In genomic region chr10:74297389-74298080, GRCh38 we compare ENCODE assay signal across 34 cellular contexts.
"Had no signal": no experiment of that assay in that cellular context is flagged by ENCODE, and none has a peak within 500 bp of the region (broad histone marks: within the 10 kb centered on the region; RNA-seq: fewer than 3 reads in every experiment).

No MANE protein-coding gene starts in this region.

- H3K9me3 Mint-ChIP-seq: activated CD4-positive, alpha-beta memory T cell treated with anti-CD3 and anti-CD28 coated beads for 36 hours; activated CD4-positive, alpha-beta T cell treated with anti-CD3 and anti-CD28 coated beads, Interleukin-2, amount 10 ng/mL, durations not matched to agents 24 days and 14 days; activated naive CD4-positive, alpha-beta T cell treated with anti-CD3 and anti-CD28 coated beads, Interleukin-2, amount 10 ng/mL, durations not matched to agents 7 days and 5 days; activated T-cell treated with anti-CD3 and anti-CD28 coated beads, Interleukin-2, amount 50 U/mL, for 24 hours; natural killer cell treated with Interleukin-12 subunit alpha and Interleukin-12 subunit beta and Interleukin-15 and Interleukin-18, amount 100 ng/mL, for 72 hours had no signal

- H3K36me3 ChIP-seq: esophagus squamous epithelium, heart right ventricle, left lung, ovary, sigmoid colon, suprapubic skin, tibial artery had no signal

- H3K4me3 ChIP-seq: esophagus squamous epithelium, heart right ventricle, left lung, lung, mucosa of descending colon, ovary, sigmoid colon, smooth muscle cell, suprapubic skin, tibial artery had no signal

- H3K27me3 Mint-ChIP-seq: activated CD4-positive, alpha-beta memory T cell treated with anti-CD3 and anti-CD28 coated beads for 36 hours; activated CD4-positive, alpha-beta T cell treated with anti-CD3 and anti-CD28 coated beads, Interleukin-2, amount 10 ng/mL, durations not matched to agents 24 days and 14 days; activated naive CD4-positive, alpha-beta T cell treated with anti-CD3 and anti-CD28 coated beads, Interleukin-2, amount 10 ng/mL, durations not matched to agents 7 days and 5 days; activated T-cell treated with anti-CD3 and anti-CD28 coated beads, Interleukin-2, amount 50 U/mL, for 24 hours; natural killer cell treated with Interleukin-12 subunit alpha and Interleukin-12 subunit beta and Interleukin-15 and Interleukin-18, amount 100 ng/mL, for 72 hours; progenitor cell of endocrine pancreas; stimulated activated naive B cell treated with anti-CD40 and anti-IgM and Interleukin-4, amounts not matched to agents 10 μg/mL and 1 μg/mL and 100 μg/mL, for 72 hours; T-helper 17 cell had no signal

- H3K4me1 Mint-ChIP-seq: activated naive CD4-positive, alpha-beta T cell treated with anti-CD3 and anti-CD28 coated beads, Interleukin-2, amount 10 ng/mL, durations not matched to agents 7 days and 5 days had no signal

- ATAC-seq: heart right ventricle; left lung; mucosa of descending colon; natural killer cell treated with Interleukin-12 subunit alpha and Interleukin-12 subunit beta and Interleukin-15 and Interleukin-18, amount 100 ng/mL, for 72 hours; stimulated activated naive B cell treated with anti-CD40 and anti-IgM and Interleukin-4, amounts not matched to agents 10 μg/mL and 1 μg/mL and 100 μg/mL, for 72 hours; T-helper 17 cell had no signal

- H3K27me3 ChIP-seq: esophagus squamous epithelium, heart right ventricle, left lung, ovary, sigmoid colon, suprapubic skin, tibial artery had no signal

- FAIRE-seq: colon, endometrium had no signal

- H3K27ac Mint-ChIP-seq: activated CD4-positive, alpha-beta memory T cell treated with anti-CD3 and anti-CD28 coated beads for 36 hours; activated CD4-positive, alpha-beta T cell treated with anti-CD3 and anti-CD28 coated beads, Interleukin-2, amount 10 ng/mL, durations not matched to agents 24 days and 14 days; activated naive CD4-positive, alpha-beta T cell treated with anti-CD3 and anti-CD28 coated beads, Interleukin-2, amount 10 ng/mL, durations not matched to agents 7 days and 5 days; activated T-cell treated with anti-CD3 and anti-CD28 coated beads, Interleukin-2, amount 50 U/mL, for 24 hours; natural killer cell treated with Interleukin-12 subunit alpha and Interleukin-12 subunit beta and Interleukin-15 and Interleukin-18, amount 100 ng/mL, for 72 hours; progenitor cell of endocrine pancreas; stimulated activated naive B cell treated with anti-CD40 and anti-IgM and Interleukin-4, amounts not matched to agents 10 μg/mL and 1 μg/mL and 100 μg/mL, for 72 hours; T-helper 17 cell had no signal

- H3K36me3 Mint-ChIP-seq: natural killer cell treated with Interleukin-12 subunit alpha and Interleukin-12 subunit beta and Interleukin-15 and Interleukin-18, amount 100 ng/mL, for 72 hours had no signal

- H3K4me2 ChIP-seq: smooth muscle cell had no signal

- H3K4me3 Mint-ChIP-seq: activated CD4-positive, alpha-beta memory T cell treated with anti-CD3 and anti-CD28 coated beads for 36 hours; activated CD4-positive, alpha-beta T cell treated with anti-CD3 and anti-CD28 coated beads, Interleukin-2, amount 10 ng/mL, durations not matched to agents 24 days and 14 days; activated naive CD4-positive, alpha-beta T cell treated with anti-CD3 and anti-CD28 coated beads, Interleukin-2, amount 10 ng/mL, durations not matched to agents 7 days and 5 days; activated T-cell treated with anti-CD3 and anti-CD28 coated beads, Interleukin-2, amount 50 U/mL, for 24 hours; natural killer cell treated with Interleukin-12 subunit alpha and Interleukin-12 subunit beta and Interleukin-15 and Interleukin-18, amount 100 ng/mL, for 72 hours; stimulated activated naive B cell treated with anti-CD40 and anti-IgM and Interleukin-4, amounts not matched to agents 10 μg/mL and 1 μg/mL and 100 μg/mL, for 72 hours; T-helper 17 cell had no signal

- DNase-seq: activated CD4-positive, alpha-beta memory T cell treated with anti-CD3 and anti-CD28 coated beads for 36 hours; activated CD4-positive, alpha-beta T cell treated with anti-CD3 and anti-CD28 coated beads, Interleukin-2, amount 10 ng/mL, durations not matched to agents 24 days and 14 days; activated CD4-positive, CD25-positive, alpha-beta regulatory T cell treated with anti-CD3 and anti-CD28 coated beads, Interleukin-2, amount 50 U/mL, for 72 hours; activated CD8-positive, alpha-beta memory T cell treated with anti-CD3 and anti-CD28 coated beads, Interleukin-2, amount 50 U/mL, for 4 hours; activated gamma-delta T cell; activated naive CD4-positive, alpha-beta T cell treated with anti-CD3 and anti-CD28 coated beads, Interleukin-2, amount 10 ng/mL, durations not matched to agents 7 days and 5 days; activated T-cell treated with anti-CD3 and anti-CD28 coated beads, Interleukin-2, amount 50 U/mL, for 24 hours; dermis blood vessel endothelial cell; effector CD8-positive, alpha-beta T cell; esophagus squamous epithelium; foreskin melanocyte; heart right ventricle; kidney glomerular epithelial cell; left lung; mesendoderm; mucosa of descending colon; ovary; retina; sigmoid colon; stimulated activated CD4-positive, alpha-beta T cell treated with anti-CD3 and anti-CD28 coated beads, Interleukin-1b, Interleukin-23, amount 100 ng/mL, for 48 hours; stimulated activated CD4-positive, alpha-beta T cell treated with anti-CD3 and anti-CD28 coated beads, Interleukin-4, amount 100 ng/mL, for 4 hours; stimulated activated CD8-positive, alpha-beta memory T cell treated with anti-CD3 and anti-CD28 coated beads, Interleukin-4, amount 100 ng/mL, for 48 hours; stimulated activated naive B cell treated with anti-CD40 and anti-IgM and Interleukin-4, amounts not matched to agents 10 μg/mL and 1 μg/mL and 100 μg/mL, for 72 hours; T-helper 17 cell; T1000; tibial artery had no signal

- H3K9me3 ChIP-seq: esophagus squamous epithelium, heart right ventricle, left lung, mucosa of descending colon, ovary, sigmoid colon, suprapubic skin, tibial artery had no signal

- H3K27ac ChIP-seq: epithelial cell of prostate, esophagus squamous epithelium, heart right ventricle, left lung, ovary, sigmoid colon, suprapubic skin, tibial artery had no signal
